21 cellular contexts compared by ENCODE assay signal in the genomic region with DNA sequence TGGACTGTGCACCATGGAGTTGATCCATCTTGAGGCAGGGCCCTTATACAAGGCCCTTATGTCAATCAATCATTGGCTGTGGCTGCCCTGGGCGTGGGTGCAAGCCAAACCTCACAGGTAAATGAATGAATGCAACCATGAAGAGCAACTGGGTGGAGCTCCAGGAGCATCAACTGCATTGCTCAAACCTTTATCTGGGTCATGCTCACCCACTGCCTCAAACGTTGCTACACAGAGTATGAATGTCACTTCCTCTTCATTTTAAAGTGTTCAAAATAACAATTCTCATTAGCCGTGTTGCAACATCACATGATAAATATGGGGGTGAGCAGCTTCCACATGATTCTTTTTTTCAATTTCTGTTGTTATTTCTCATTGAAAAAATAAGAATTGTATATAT. TPM values are rescaled to one million over a fixed set of nuclear protein-coding genes. Genes with fewer than 3 reads are reported as not detected.
A peak's percentile ranks its signal among the peaks of the same experiment; 100 is the strongest.
DNase-seq lines count a peak whose midpoint lies in the region; ATAC-seq and TF ChIP-seq lines count a peak whose summit lies in the region.
"Had no signal": no experiment of that assay in that cellular context is flagged by ENCODE, and none has a peak within 500 bp of the region (broad histone marks: within the 10 kb centered on the region; RNA-seq: fewer than 3 reads in every experiment).

No MANE protein-coding gene starts in this region.

- CTCF ChIA-PET in OCI-LY7 (lab: Charles Lee; ENCODE audit: unreplicated experiment): interaction anchor here (1.2 kb wide), 1 partner anchor 110 kb away, joined by 7 read pairs; no protein-coding TSS in a partner anchor

- 1 to 2% methylated on average over 3 of the region's 3 CpGs for WGBS in GM23248 (ENCODE audit: low coverage in 1 of 2, low lambda C conversion rate in 2 of 2, missing lambda C conversion rate in 2 of 2), 2 experiments

- no peaks in the 10 kb centered on the region for H3K36me3 ChIP-seq in OCI-LY7 (ENCODE audit: insufficient read depth, low read length)
- H3K36me3 ChIP-seq in left lung: no peaks in the 10 kb centered on the region
- H3K36me3 ChIP-seq in GM23248 (ENCODE audit: low read depth): no peaks in the 10 kb centered on the region

- no peaks in the 10 kb centered on the region for H3K36me3 Mint-ChIP-seq in activated naive CD8-positive, alpha-beta T cell treated with anti-CD3 and anti-CD28 coated beads, Interleukin-2, amount 50 U/mL, for 24 hours (ENCODE audit: low read depth)
- H3K36me3 Mint-ChIP-seq in activated naive CD8-positive, alpha-beta T cell treated with anti-CD3 and anti-CD28 coated beads for 36 hours: no peaks in the 10 kb centered on the region

- H3K4me3 Mint-ChIP-seq in activated naive CD8-positive, alpha-beta T cell treated with anti-CD3 and anti-CD28 coated beads, Interleukin-2, amount 50 U/mL, for 24 hours: no peak overlapping the region
- H3K4me3 Mint-ChIP-seq in activated naive CD8-positive, alpha-beta T cell treated with anti-CD3 and anti-CD28 coated beads for 36 hours: no peak overlapping the region
- H3K4me3 Mint-ChIP-seq: activated naive CD4-positive, alpha-beta T cell treated with anti-CD3 and anti-CD28 coated beads for 36 hours; stimulated activated naive CD8-positive, alpha-beta T cell treated with anti-CD3 and anti-CD28 coated beads, Interleukin-15, Interleukin-2, amounts not matched to agents 100 ng/mL and 50 ng/mL, for 24 hours had no signal

- no peaks in the 10 kb centered on the region for H3F3A ChIP-seq in GM23248 (ENCODE audit: insufficient read depth)

- no peaks in the 10 kb centered on the region for H4K20me1 ChIP-seq in OCI-LY7 (ENCODE audit: insufficient read depth, low read length)
- no peaks in the 10 kb centered on the region for H4K20me1 ChIP-seq in GM23248 (ENCODE audit: insufficient read depth)

- H3K4me3 ChIP-seq in OCI-LY7 (ENCODE audit: low read depth, low read length, poor library complexity, severe bottlenecking): no peak overlapping the region
- H3K4me3 ChIP-seq in left lung: no peak overlapping the region
- no peak overlapping the region for H3K4me3 ChIP-seq in GM23248
- H3K4me3 ChIP-seq: hepatocyte had no signal

- peak; percentile 33 for ATAC-seq in activated naive CD8-positive, alpha-beta T cell treated with anti-CD3 and anti-CD28 coated beads, Interleukin-2, amount 50 U/mL, for 24 hours
- peak; percentile 53 for ATAC-seq in left lung
- ATAC-seq in HG02973 (IDR thresholded peaks at IDR 0.05; ENCODE audit: unreplicated experiment): no peak
- ATAC-seq: activated CD4-positive, CD25-positive, alpha-beta regulatory T cell treated with anti-CD3 and anti-CD28 coated beads, Interleukin-2, amount 50 U/mL, for 24 hours had no signal

- BruUV-seq in OCI-LY7 (replicated peaks; lab: Mats Ljungman, UMichigan): no TSS peak

- TF ChIP-seq CTCF in OCI-LY7 (conservative IDR thresholded peaks at IDR 0.05; ENCODE audit: low read length) (no peak), left lung (IDR thresholded peaks at IDR 0.05) (no peak)

- H2AFZ ChIP-seq in OCI-LY7 (ENCODE audit: low read length): peak overlapping the region; percentile 44
- no peak overlapping the region for H2AFZ ChIP-seq in GM23248
- H2AFZ ChIP-seq: hepatocyte had no signal

- H3K79me2 ChIP-seq in OCI-LY7 (ENCODE audit: insufficient read depth, low read depth, low read length): no peaks in the 10 kb centered on the region
- no peaks in the 10 kb centered on the region for H3K79me2 ChIP-seq in GM23248 (ENCODE audit: insufficient read depth)
- H3K79me2 ChIP-seq: hepatocyte had no signal

- H3K9me3 Mint-ChIP-seq in activated naive CD8-positive, alpha-beta T cell treated with anti-CD3 and anti-CD28 coated beads, Interleukin-2, amount 50 U/mL, for 24 hours: no peaks in the 10 kb centered on the region
- no peaks in the 10 kb centered on the region for H3K9me3 Mint-ChIP-seq in activated naive CD8-positive, alpha-beta T cell treated with anti-CD3 and anti-CD28 coated beads for 36 hours
- H3K9me3 Mint-ChIP-seq: activated naive CD4-positive, alpha-beta T cell treated with anti-CD3 and anti-CD28 coated beads for 36 hours; stimulated activated naive CD8-positive, alpha-beta T cell treated with anti-CD3 and anti-CD28 coated beads, Interleukin-15, Interleukin-2, amounts not matched to agents 100 ng/mL and 50 ng/mL, for 24 hours had no signal

- H3K4me2 ChIP-seq in OCI-LY7 (ENCODE audit: low read length) (no peak overlapping the region), GM23248 (ENCODE audit: unreplicated experiment) (no peak overlapping the region)
- H3K4me2 ChIP-seq: hepatocyte had no signal

- peaks cover 5% of the 10 kb centered on the region for H3K4me1 Mint-ChIP-seq in activated naive CD8-positive, alpha-beta T cell treated with anti-CD3 and anti-CD28 coated beads, Interleukin-2, amount 50 U/mL, for 24 hours
- H3K4me1 Mint-ChIP-seq in activated naive CD8-positive, alpha-beta T cell treated with anti-CD3 and anti-CD28 coated beads for 36 hours: no peaks in the 10 kb centered on the region

- H3K9me3 ChIP-seq in OCI-LY7 (ENCODE audit: low read length): peaks cover 7% of the 10 kb centered on the region; the same call in 1 of the 2 replicates
- H3K9me3 ChIP-seq in left lung: no peaks in the 10 kb centered on the region
- H3K9me3 ChIP-seq in GM23248 (ENCODE audit: low read depth): no peaks in the 10 kb centered on the region

- H3K27me3 Mint-ChIP-seq in activated naive CD8-positive, alpha-beta T cell treated with anti-CD3 and anti-CD28 coated beads, Interleukin-2, amount 50 U/mL, for 24 hours: peaks cover 5% of the 10 kb centered on the region
- H3K27me3 Mint-ChIP-seq in activated naive CD8-positive, alpha-beta T cell treated with anti-CD3 and anti-CD28 coated beads for 36 hours: peaks cover 4% of the 10 kb centered on the region
- H3K27me3 Mint-ChIP-seq: stimulated activated naive CD8-positive, alpha-beta T cell treated with anti-CD3 and anti-CD28 coated beads, Interleukin-15, Interleukin-2, amounts not matched to agents 100 ng/mL and 50 ng/mL, for 24 hours had no signal

- peaks cover 34% of the 10 kb centered on the region for H3K4me1 ChIP-seq in OCI-LY7 (ENCODE audit: insufficient read depth, low read length, poor library complexity, severe bottlenecking)
- H3K4me1 ChIP-seq in left lung: peaks cover 0 to 25% of the 10 kb centered on the region in 2 donors
- no peaks in the 10 kb centered on the region for H3K4me1 ChIP-seq in GM23248 (ENCODE audit: insufficient read depth)

- H3K27ac ChIP-seq in OCI-LY7 (ENCODE audit: low read depth, low read length, poor library complexity, severe bottlenecking) (no peak overlapping the region), left lung (peak overlapping the region in 1 of 2 donors; percentile 69), GM23248 (no peak overlapping the region)
- H3K27ac ChIP-seq: hepatocyte, RWPE1 had no signal

- intact Hi-C loops in OCI-LY7 (cut with micrococcal nuclease; ENCODE audit: unreplicated experiment) (no loop called here), left lung (cut with DNase I) (no loop called here)

- H3K27ac Mint-ChIP-seq in activated naive CD8-positive, alpha-beta T cell treated with anti-CD3 and anti-CD28 coated beads, Interleukin-2, amount 50 U/mL, for 24 hours: no peak overlapping the region
- H3K27ac Mint-ChIP-seq in activated naive CD8-positive, alpha-beta T cell treated with anti-CD3 and anti-CD28 coated beads for 36 hours: no peak overlapping the region
- H3K27ac Mint-ChIP-seq: activated naive CD4-positive, alpha-beta T cell treated with anti-CD3 and anti-CD28 coated beads for 36 hours; stimulated activated naive CD8-positive, alpha-beta T cell treated with anti-CD3 and anti-CD28 coated beads, Interleukin-15, Interleukin-2, amounts not matched to agents 100 ng/mL and 50 ng/mL, for 24 hours had no signal

- in situ Hi-C loops in GM23248 (cut with MboI): no loop called here

- DNase-seq in activated naive CD8-positive, alpha-beta T cell treated with anti-CD3 and anti-CD28 coated beads, Interleukin-2, amount 50 U/mL, for 24 hours: no peak
- no peak for DNase-seq in activated naive CD8-positive, alpha-beta T cell treated with anti-CD3 and anti-CD28 coated beads for 36 hours
- DNase-seq in OCI-LY7 (ENCODE audit: low spot score) (no peak), left lung (peak in 1 of 2 donors; percentile 33), T-helper 1 cell (no peak), GM23248 (no peak), HUDEP-2 (lab: John Stamatoyannopoulos, UW; ENCODE audit: unreplicated experiment in 76 of 76) (no peak)
- DNase-seq: activated naive CD4-positive, alpha-beta T cell treated with anti-CD3 and anti-CD28 coated beads for 36 hours; Calu3; mesendoderm; NCI-H1092 treated with DMSO at 0.1 percent for 48 hours; NCI-H69 had no signal

- POLR2A ChIA-PET in OCI-LY7 (lab: Charles Lee): interaction anchor here (0.7 to 8.5 kb wide), 3 partner anchors 10 to 112 kb away, joined by 3 to 92 read pairs (median 6); partner anchors contain the start of gene NDUFB7

- H3K9me2 ChIP-seq in OCI-LY7 (ENCODE audit: insufficient read depth, low read length): no peaks in the 10 kb centered on the region
- H3K9me2 ChIP-seq in GM23248 (ENCODE audit: insufficient read depth): no peaks in the 10 kb centered on the region

- H3K9ac ChIP-seq in GM23248: no peak overlapping the region

- H3K27me3 ChIP-seq in left lung (no peaks in the 10 kb centered on the region), GM23248 (replicated peaks; ENCODE audit: insufficient read depth) (no peaks in the 10 kb centered on the region)
- H3K27me3 ChIP-seq: hepatocyte had no signal

RNA-seq across cellular contexts. Expression of gene ZNF333, which starts 6.4 kb away (rescaled TPM):
- 1 to 10 TPM; 6.4 to 7.1 TPM for total RNA-seq in activated naive CD8-positive, alpha-beta T cell treated with anti-CD3 and anti-CD28 coated beads for 36 hours
- total RNA-seq in OCI-LY7 (2014; rRNA removed; shearing (Covaris generic)): 26.1 and 27.3 TPM in 2 replicates
- total RNA-seq in OCI-LY7 (2022) (25.0 and 30.8 TPM in 2 replicates), left lung (10 to 100 TPM; 11.7 to 16.4 TPM)
- total RNA-seq in GM23248 (2014; rRNA removed; shearing (Covaris generic)): 20.4 and 26.3 TPM in 2 replicates
- 10.2 and 10.4 TPM in 2 replicates for polyA plus RNA-seq in GM23248 (2016; fragmentation: Nextera tagmentation; extraction: Ambion mirVana)

RNA-seq across cellular contexts. Expression of gene ADGRE3, which starts 8.8 kb away (rescaled TPM):
- total RNA-seq in activated naive CD8-positive, alpha-beta T cell treated with anti-CD3 and anti-CD28 coated beads for 36 hours: not detected
- not detected in 2 replicates for total RNA-seq in OCI-LY7 (2014; rRNA removed; shearing (Covaris generic))
- not detected in 2 replicates for total RNA-seq in OCI-LY7 (2022)
- total RNA-seq in left lung: under 1 TPM; 0.50 to 0.84 TPM
- total RNA-seq in GM23248 (2014; rRNA removed; shearing (Covaris generic)): not detected in 2 replicates
- not detected in 2 replicates for polyA plus RNA-seq in GM23248 (2016; fragmentation: Nextera tagmentation; extraction: Ambion mirVana)
- total RNA-seq: activated naive CD4-positive, alpha-beta T cell treated with anti-CD3 and anti-CD28 coated beads for 36 hours; Calu3; hepatocyte; renal cortical epithelial cell; T-helper 1 cell treated with Interleukin-12 subunit alpha and Interleukin-12 subunit beta and Interleukin-4 antibody, amounts not matched to agents 30 ng/mL and 1 ng/mL, for 36 hours had no signal
- polyA plus RNA-seq: hepatocyte, keratinocyte, urinary bladder had no signal
